In the genomic region with DNA sequence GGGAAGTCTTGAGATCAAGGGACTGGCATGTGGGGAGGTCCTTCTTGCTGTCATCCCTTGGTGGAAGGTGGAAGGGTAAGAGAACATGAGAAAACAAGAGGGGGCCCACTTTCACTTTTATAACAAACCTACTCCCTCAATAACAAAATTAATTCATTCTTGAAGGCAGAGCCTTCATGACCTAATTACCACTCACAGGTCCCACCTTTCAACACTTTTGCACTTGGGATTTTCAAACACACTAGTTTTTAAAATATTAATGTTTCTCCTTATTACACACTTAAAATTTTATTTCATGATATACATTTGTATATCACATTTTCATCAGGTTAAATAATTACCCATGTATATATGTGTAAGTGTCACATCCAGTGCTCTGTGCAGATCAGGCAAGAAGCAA, we compare ENCODE assay signal across 10 cellular contexts. TPM values are rescaled to one million over a fixed set of nuclear protein-coding genes. Genes with fewer than 3 reads are reported as not detected.
DNase-seq lines count a peak whose midpoint lies in the region; TF ChIP-seq lines count a peak whose summit lies in the region.
"Had no signal": no experiment of that assay in that cellular context is flagged by ENCODE, and none has a peak within 500 bp of the region (broad histone marks: within the 10 kb centered on the region; RNA-seq: fewer than 3 reads in every experiment).

No MANE protein-coding gene starts in this region.

- DNase-seq in T-helper 1 cell (no peak), fibroblast of pulmonary artery (ENCODE audit: low read depth) (no peak), mesenteric fat pad (ENCODE audit: low spot score) (no peak), germinal center (ENCODE audit: low spot score) (no peak), GF-D8 (lab: John Stamatoyannopoulos, UW) (no peak)
- DNase-seq: NCI-H2029 treated with DMSO at 0.1 percent for 48 hours, WERI-Rb-1 had no signal

- H3K36me3 ChIP-seq in skeletal muscle tissue (ENCODE audit: control insufficient read depth in 3 of 3, insufficient read depth in 3 of 3, low read length in 3 of 3), result no peaks in the 10 kb centered on the region
- H3K36me3 ChIP-seq: WERI-Rb-1 had no signal

- H3K27ac ChIP-seq in VCaP, result peak overlapping the region; percentile 97
- H3K27ac ChIP-seq in skeletal muscle tissue (ENCODE audit: low read depth, low read length), result peak overlapping the region; percentile 98
- H3K27ac ChIP-seq: WERI-Rb-1 had no signal

- H3K4me3 ChIP-seq in fibroblast of pulmonary artery (replicated peaks; ENCODE audit: low read depth, low read length), result peak overlapping the region; percentile 68
- H3K4me3 ChIP-seq in skeletal muscle tissue (ENCODE audit: low read length in 3 of 3), result peak overlapping the region; percentile 85 to 94 (median 93)

- H3K4me3 Mint-ChIP-seq in T-helper 1 cell treated with Interleukin-12 subunit alpha and Interleukin-12 subunit beta and Interleukin-4 antibody, amounts not matched to agents 30 μg/mL and 1 μg/mL, for 36 hours, result peak overlapping the region; percentile 89

- no peaks in the 10 kb centered on the region for H3K36me3 Mint-ChIP-seq in T-helper 1 cell treated with Interleukin-12 subunit alpha and Interleukin-12 subunit beta and Interleukin-4 antibody, amounts not matched to agents 30 μg/mL and 1 μg/mL, for 36 hours (ENCODE audit: low read depth)

- peaks cover 33% of the 10 kb centered on the region for H3K27me3 Mint-ChIP-seq in T-helper 1 cell treated with Interleukin-12 subunit alpha and Interleukin-12 subunit beta and Interleukin-4 antibody, amounts not matched to agents 30 μg/mL and 1 μg/mL, for 36 hours (ENCODE audit: low read depth)

- no peak overlapping the region for H3K27ac Mint-ChIP-seq in T-helper 1 cell treated with Interleukin-12 subunit alpha and Interleukin-12 subunit beta and Interleukin-4 antibody, amounts not matched to agents 30 μg/mL and 1 μg/mL, for 36 hours

- H3K27me3 ChIP-seq in skeletal muscle tissue (ENCODE audit: control insufficient read depth in 3 of 3, insufficient read depth in 3 of 3, low read length in 3 of 3), result no peaks in the 10 kb centered on the region

- no peaks in the 10 kb centered on the region for H3K9me3 ChIP-seq in skeletal muscle tissue (ENCODE audit: control insufficient read depth in 3 of 3, low read length in 3 of 3)

- no peaks in the 10 kb centered on the region for H3K9me3 Mint-ChIP-seq in T-helper 1 cell treated with Interleukin-12 subunit alpha and Interleukin-12 subunit beta and Interleukin-4 antibody, amounts not matched to agents 30 μg/mL and 1 μg/mL, for 36 hours

- H3K4me1 ChIP-seq in skeletal muscle tissue (ENCODE audit: control insufficient read depth in 3 of 3, insufficient read depth in 3 of 3, low read length in 3 of 3), result peaks cover 18 to 27% (median 19%) of the 10 kb centered on the region in 3 donors

- TF ChIP-seq CTCF in VCaP (conservative IDR thresholded peaks at IDR 0.05), result no peak
- no peak for TF ChIP-seq CTCF in fibroblast of pulmonary artery (IDR thresholded peaks at IDR 0.05; ENCODE audit: low read length, missing control alignments)

- peaks cover 16% of the 10 kb centered on the region for H3K4me1 Mint-ChIP-seq in T-helper 1 cell treated with Interleukin-12 subunit alpha and Interleukin-12 subunit beta and Interleukin-4 antibody, amounts not matched to agents 30 μg/mL and 1 μg/mL, for 36 hours (ENCODE audit: low read depth)

- H3K9ac ChIP-seq in skeletal muscle tissue (ENCODE audit: low read depth in 1 of 3, low read length in 3 of 3), result peak overlapping the region; percentile 95 to 97 (median 96)

RNA-seq across cellular contexts. Expression of a gene that starts 2.0 kb away (rescaled TPM):
- total RNA-seq in skeletal muscle tissue (23.0 TPM), mesenteric fat pad (17.3 TPM)
